In the genomic region with DNA sequence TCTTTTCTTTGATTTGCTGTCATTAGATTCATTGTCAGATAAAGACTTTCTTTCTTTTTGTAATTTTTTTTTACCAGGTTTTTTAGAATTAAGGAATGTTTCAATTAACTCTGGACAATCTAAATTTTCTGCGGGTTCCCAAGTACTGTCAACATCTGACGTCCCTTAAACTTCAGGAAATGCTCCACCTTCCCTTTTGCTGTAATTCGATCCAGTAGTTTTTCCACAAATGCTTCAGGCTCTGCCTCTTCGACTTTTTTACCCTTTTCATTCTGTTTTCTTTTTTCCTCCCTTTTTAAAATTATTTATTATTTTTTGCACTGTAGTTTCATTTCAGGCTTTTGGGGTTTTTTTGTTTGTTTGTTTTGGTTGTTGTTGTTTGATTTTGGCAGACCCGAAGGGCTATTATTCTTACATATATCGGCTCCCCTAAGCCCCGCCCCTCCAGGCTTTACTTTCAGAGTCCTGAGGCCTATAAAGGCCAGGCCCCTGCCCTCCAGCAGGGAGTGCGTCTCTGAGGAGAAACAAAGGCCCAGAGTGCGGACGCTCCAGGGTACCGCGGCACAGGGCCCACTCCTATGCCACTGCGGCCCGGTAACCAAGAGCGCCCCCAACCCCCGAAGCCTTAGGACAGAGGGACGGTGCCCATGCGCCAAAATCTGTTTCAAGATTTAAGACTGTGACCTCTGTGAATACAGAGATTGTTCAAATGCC, we compare ENCODE assay signal across 13 cellular contexts.
DNase-seq lines count a peak whose midpoint lies in the region; ATAC-seq and TF ChIP-seq lines count a peak whose summit lies in the region.
"Had no signal": no experiment of that assay in that cellular context is flagged by ENCODE, and none has a peak within 500 bp of the region (broad histone marks: within the 10 kb centered on the region; RNA-seq: fewer than 3 reads in every experiment).

No MANE protein-coding gene starts in this region.

- intact Hi-C loops in transverse colon (cut with DNase I; ENCODE audit: low total_unique reads): no loop called here
- intact Hi-C loops in activated CD4-positive, alpha-beta T cell treated with anti-CD3 and anti-CD28 coated beads for 36 hours (cut with DNase I, micrococcal nuclease): no loop called here

- 16% methylated on average over 17 of the region's 18 CpGs for WGBS in HUES64
- 37 to 61% methylated on average over 4 to 18 of the region's 18 CpGs for WGBS in transverse colon (ENCODE audit: low coverage in 1 of 2), 2 donors

- DNase-seq in endothelial cell (ENCODE audit: low spot score) (peak; percentile 33), islet precursor cell (peak; percentile 62), transverse colon (no peak), omental fat pad (ENCODE audit: low spot score) (no peak), NCI-H2029 (lab: John Stamatoyannopoulos, UW) (no peak)
- no peak for DNase-seq in activated CD4-positive, alpha-beta T cell treated with anti-CD3 and anti-CD28 coated beads for 36 hours
- DNase-seq: activated T-cell treated with anti-CD3 and anti-CD28 coated beads, Interleukin-2, amount 50 U/mL, for 72 hours; cortex of kidney; DMS 273 treated with DMSO at 0.1 percent for 48 hours; small intestine; T-helper 9 cell had no signal

- no peak for TF ChIP-seq POLR2A in transverse colon (IDR thresholded peaks at IDR 0.05)

- H3K4me1 Mint-ChIP-seq in endothelial cell (ENCODE audit: unreplicated experiment): no peaks in the 10 kb centered on the region
- H3K4me1 Mint-ChIP-seq in activated CD4-positive, alpha-beta T cell treated with anti-CD3 and anti-CD28 coated beads for 36 hours: no peaks in the 10 kb centered on the region

- TF ChIP-seq CTCF in endothelial cell (IDR thresholded peaks at IDR 0.05; ENCODE audit: unreplicated experiment): no peak
- TF ChIP-seq CTCF in transverse colon (IDR thresholded peaks at IDR 0.05): no peak
- no peak for TF ChIP-seq CTCF in omental fat pad (IDR thresholded peaks at IDR 0.05)

- no peak for ATAC-seq in omental fat pad (ENCODE audit: low FRiP score)
- ATAC-seq in activated CD4-positive, alpha-beta T cell treated with anti-CD3 and anti-CD28 coated beads for 36 hours: no peak
- ATAC-seq: activated T-cell treated with anti-CD3 and anti-CD28 coated beads, Interleukin-2, amount 50 U/mL, for 72 hours had no signal

- no peak overlapping the region for H3K4me3 Mint-ChIP-seq in endothelial cell (ENCODE audit: unreplicated experiment)
- no peak overlapping the region for H3K4me3 Mint-ChIP-seq in activated CD4-positive, alpha-beta T cell treated with anti-CD3 and anti-CD28 coated beads for 36 hours
- H3K4me3 Mint-ChIP-seq: activated T-cell treated with anti-CD3 and anti-CD28 coated beads, Interleukin-2, amount 50 U/mL, for 72 hours had no signal

- CTCF ChIA-PET in activated CD4-positive, alpha-beta T cell treated with anti-CD3 and anti-CD28 coated beads for 36 hours (lab: Charles Lee): no interaction called here

- H3K27ac ChIP-seq in HUES64 (ENCODE audit: low read depth, low read length) (no peak overlapping the region), subcutaneous abdominal adipose tissue (ENCODE audit: low read depth, low read length) (no peak overlapping the region), transverse colon (no peak overlapping the region)

- peak overlapping the region; percentile 65 for H3K4me3 ChIP-seq in HUES64 (ENCODE audit: low read length)
- H3K4me3 ChIP-seq in subcutaneous abdominal adipose tissue (ENCODE audit: low read depth in 1 of 5, low read length in 5 of 5): peak overlapping the region; percentile 11 to 52 (median 35)
- no peak overlapping the region for H3K4me3 ChIP-seq in transverse colon

- H3K9me3 ChIP-seq in HUES64 (ENCODE audit: insufficient read depth, low read depth, low read length) (no peaks in the 10 kb centered on the region), subcutaneous abdominal adipose tissue (ENCODE audit: control insufficient read depth in 5 of 5, low read length in 5 of 5) (no peaks in the 10 kb centered on the region), transverse colon (no peaks in the 10 kb centered on the region)

- in situ Hi-C loops in transverse colon (cut with MboI; ENCODE audit: low pct_ligation_motif_present in 1 of 4, low pct_unique_long_range_greater_than_20kb in 1 of 4, low sequenced_read_pairs in 3 of 4): no loop called here

- H3K9ac ChIP-seq in HUES64 (ENCODE audit: low read depth, low read length) (no peak overlapping the region), subcutaneous abdominal adipose tissue (ENCODE audit: low read length in 5 of 5) (peak overlapping the region in 2 of 5 donors; percentile 30 to 40)

- POLR2A ChIA-PET in activated CD4-positive, alpha-beta T cell treated with anti-CD3 and anti-CD28 coated beads for 36 hours (lab: Charles Lee): no interaction called here

- H3K27me3 Mint-ChIP-seq in endothelial cell (ENCODE audit: unreplicated experiment): no peaks in the 10 kb centered on the region
- peaks cover 3% of the 10 kb centered on the region for H3K27me3 Mint-ChIP-seq in activated CD4-positive, alpha-beta T cell treated with anti-CD3 and anti-CD28 coated beads for 36 hours

- peak overlapping the region; percentile 26 for H3K27ac Mint-ChIP-seq in endothelial cell (ENCODE audit: unreplicated experiment)
- no peak overlapping the region for H3K27ac Mint-ChIP-seq in activated CD4-positive, alpha-beta T cell treated with anti-CD3 and anti-CD28 coated beads for 36 hours
- H3K27ac Mint-ChIP-seq: activated T-cell treated with anti-CD3 and anti-CD28 coated beads, Interleukin-2, amount 50 U/mL, for 72 hours had no signal

- no peaks in the 10 kb centered on the region for H3K36me3 Mint-ChIP-seq in endothelial cell (ENCODE audit: low read depth, unreplicated experiment)
- no peaks in the 10 kb centered on the region for H3K36me3 Mint-ChIP-seq in activated CD4-positive, alpha-beta T cell treated with anti-CD3 and anti-CD28 coated beads for 36 hours (ENCODE audit: low read depth)

- H3K27me3 ChIP-seq in HUES64 (ENCODE audit: insufficient read depth, low read length) (no peaks in the 10 kb centered on the region), subcutaneous abdominal adipose tissue (ENCODE audit: control insufficient read depth in 5 of 5, insufficient read depth in 4 of 5, low read length in 5 of 5) (no peaks in the 10 kb centered on the region), transverse colon (no peaks in the 10 kb centered on the region)

- no peaks in the 10 kb centered on the region for H3K4me1 ChIP-seq in HUES64 (ENCODE audit: insufficient read depth, low read length)
- H3K4me1 ChIP-seq in subcutaneous abdominal adipose tissue (ENCODE audit: control insufficient read depth in 5 of 5, insufficient read depth in 5 of 5, low read length in 5 of 5): no peaks in the 10 kb centered on the region
- H3K4me1 ChIP-seq in transverse colon: no peaks in the 10 kb centered on the region

- no peaks in the 10 kb centered on the region for H3K9me3 Mint-ChIP-seq in endothelial cell (ENCODE audit: unreplicated experiment)
- H3K9me3 Mint-ChIP-seq in activated CD4-positive, alpha-beta T cell treated with anti-CD3 and anti-CD28 coated beads for 36 hours (ENCODE audit: low read depth): no peaks in the 10 kb centered on the region
- H3K9me3 Mint-ChIP-seq: activated T-cell treated with anti-CD3 and anti-CD28 coated beads, Interleukin-2, amount 50 U/mL, for 72 hours had no signal

- no peaks in the 10 kb centered on the region for H3K36me3 ChIP-seq in HUES64 (ENCODE audit: insufficient read depth, low read length)
- H3K36me3 ChIP-seq in subcutaneous abdominal adipose tissue (ENCODE audit: control insufficient read depth in 5 of 5, insufficient read depth in 5 of 5, low read length in 5 of 5): no peaks in the 10 kb centered on the region
- H3K36me3 ChIP-seq in transverse colon: no peaks in the 10 kb centered on the region

- no peak for TF ChIP-seq EP300 in transverse colon (IDR thresholded peaks at IDR 0.05; ENCODE audit: low read depth)

Comparison
In these comparisons a context has a peak if more than half of its experiments do, and no peak if none do; other contexts are left out.
1. H3K4me3 ChIP-seq: peak in HUES64 (single experiment) and subcutaneous abdominal adipose tissue (5 of 5); none in transverse colon (0 of 4).
2. DNase-seq: peak in endothelial cell (single experiment) and islet precursor cell (single experiment); none in transverse colon (single experiment), omental fat pad (single experiment), activated CD4-positive, alpha-beta T cell treated with anti-CD3 and anti-CD28 coated beads for 36 hours (single experiment) and NCI-H2029 (single experiment).